Comparison of ENCODE assay signal across 1 cellular context in genomic region chr7:135147341-135147898, GRCh38.
TF ChIP-seq lines count a peak whose summit lies in the region.

No MANE protein-coding gene starts in this region.

TF ChIP-seq in K562, 482 proteins besides CTCF, POLR2A, EP300 and RAD21 (continued from another document):
- 0 out of 2 replicates have a peak, but pooled peaks have one; percentile 19 for TF ChIP-seq L3MBTL2 (IDR thresholded peaks at IDR 0.05)
- TF ChIP-seq ZNF592 (IDR thresholded peaks at IDR 0.05): peak; percentile 26; the same call in 1 of the 2 replicates
- TF ChIP-seq LEF1 (IDR thresholded peaks at IDR 0.05): 0 out of 2 replicates have a peak, but pooled peaks have one; percentile 10
- no peak for TF ChIP-seq ZBTB26 (CRISPR knock-in tag; IDR thresholded peaks at IDR 0.05)
- TF ChIP-seq ZNF512 (tag; IDR thresholded peaks at IDR 0.05): no peak
- no peak; the same call in 1 of the 2 replicates for TF ChIP-seq ZBTB17 (CRISPR knock-in tag; IDR thresholded peaks at IDR 0.05)
- peak; percentile 15; the same call in 1 of the 2 replicates for TF ChIP-seq CEBPB (tag; IDR thresholded peaks at IDR 0.05)
- TF ChIP-seq RAD51 (IDR thresholded peaks at IDR 0.05; ENCODE audit: borderline replicate concordance, low read depth): peak; percentile 56; the same call in 1 of the 2 replicates
- peak; percentile 13 for TF ChIP-seq HDAC3 (IDR thresholded peaks at IDR 0.05; ENCODE audit: borderline replicate concordance, partially characterized antibody)
- no peak for TF ChIP-seq ZNF398 (CRISPR knock-in tag; IDR thresholded peaks at IDR 0.05)
- peak in 1 of 2 experiments; percentile 52; a peak in 1 of 4 replicates for TF ChIP-seq SRF (CRISPR knock-in tag; IDR thresholded peaks at IDR 0.05)
- TF ChIP-seq TOE1 (IDR thresholded peaks at IDR 0.05; ENCODE audit: borderline replicate concordance): peak; percentile 61; the same call in 1 of the 2 replicates
- TF ChIP-seq TOE1 (CRISPR knock-in tag; IDR thresholded peaks at IDR 0.05; ENCODE audit: borderline replicate concordance, low read depth): no peak
- peak; percentile 96 for TF ChIP-seq MYBL2 (IDR thresholded peaks at IDR 0.05; ENCODE audit: low read depth)
- no peak for TF ChIP-seq MYBL2 (CRISPR knock-in tag; IDR thresholded peaks at IDR 0.05; ENCODE audit: borderline replicate concordance)
- TF ChIP-seq ZSCAN29 (IDR thresholded peaks at IDR 0.05): no peak
- TF ChIP-seq ELF2 (CRISPR knock-in tag; IDR thresholded peaks at IDR 0.05): 0 out of 2 replicates have a peak, but pooled peaks have one; percentile 25
- no peak for TF ChIP-seq TARDBP (IDR thresholded peaks at IDR 0.05)
- 0 out of 4 replicates have a peak, but pooled peaks of 1 of the 2 experiments have one; percentile 19 for TF ChIP-seq MNT (conservative IDR thresholded peaks at IDR 0.05)
- peak; percentile 5; the same call in 1 of the 2 replicates for TF ChIP-seq KLF6 (CRISPR knock-in tag; IDR thresholded peaks at IDR 0.05; ENCODE audit: borderline replicate concordance)
